1 cellular context compared by ENCODE assay signal in genomic region chr5:141567513-141568117, GRCh38.
TF ChIP-seq lines count a peak whose summit lies in the region.

No MANE protein-coding gene starts in this region.

TF ChIP-seq in K562, 482 proteins besides CTCF, POLR2A, EP300 and RAD21 (continued from another document):
- TF ChIP-seq ZBTB7A (IDR thresholded peaks at IDR 0.05; ENCODE audit: borderline replicate concordance, control insufficient read depth, low read depth, low read length) = peak; percentile 64; the same call in 1 of the 2 replicates
- no peak for TF ChIP-seq KDM1A (IDR thresholded peaks at IDR 0.05)
- no peak for TF ChIP-seq HMG20A (CRISPR knock-in tag; conservative IDR thresholded peaks at IDR 0.05)
- TF ChIP-seq FOXO4 (CRISPR knock-in tag; IDR thresholded peaks at IDR 0.05) = no peak
- TF ChIP-seq CGGBP1 (CRISPR knock-in tag; IDR thresholded peaks at IDR 0.05) = no peak
- TF ChIP-seq ELK3 (CRISPR knock-in tag; IDR thresholded peaks at IDR 0.05) = no peak
- 0 out of 2 replicates have a peak, but pooled peaks have one; percentile 6 for TF ChIP-seq NCOR1 (IDR thresholded peaks at IDR 0.05)
- TF ChIP-seq ATF1 (CRISPR knock-in tag; IDR thresholded peaks at IDR 0.05) = no peak
- TF ChIP-seq ATF1 (tag; IDR thresholded peaks at IDR 0.05) = no peak
- no peak for TF ChIP-seq PCBP2 (IDR thresholded peaks at IDR 0.05; ENCODE audit: low read depth, low read length, poor library complexity, severe bottlenecking)
- no peak for TF ChIP-seq ZBTB33 (CRISPR knock-in tag; IDR thresholded peaks at IDR 0.05)
- no peak for TF ChIP-seq HBP1 (CRISPR knock-in tag; IDR thresholded peaks at IDR 0.05)
- 0 out of 2 replicates have a peak, but pooled peaks have one; percentile 22 for TF ChIP-seq ZZZ3 (IDR thresholded peaks at IDR 0.05)
- TF ChIP-seq ZNF764 (CRISPR knock-in tag; IDR thresholded peaks at IDR 0.05; ENCODE audit: low read depth) = no peak
